8 cellular contexts compared by ENCODE assay signal in the genomic region with DNA sequence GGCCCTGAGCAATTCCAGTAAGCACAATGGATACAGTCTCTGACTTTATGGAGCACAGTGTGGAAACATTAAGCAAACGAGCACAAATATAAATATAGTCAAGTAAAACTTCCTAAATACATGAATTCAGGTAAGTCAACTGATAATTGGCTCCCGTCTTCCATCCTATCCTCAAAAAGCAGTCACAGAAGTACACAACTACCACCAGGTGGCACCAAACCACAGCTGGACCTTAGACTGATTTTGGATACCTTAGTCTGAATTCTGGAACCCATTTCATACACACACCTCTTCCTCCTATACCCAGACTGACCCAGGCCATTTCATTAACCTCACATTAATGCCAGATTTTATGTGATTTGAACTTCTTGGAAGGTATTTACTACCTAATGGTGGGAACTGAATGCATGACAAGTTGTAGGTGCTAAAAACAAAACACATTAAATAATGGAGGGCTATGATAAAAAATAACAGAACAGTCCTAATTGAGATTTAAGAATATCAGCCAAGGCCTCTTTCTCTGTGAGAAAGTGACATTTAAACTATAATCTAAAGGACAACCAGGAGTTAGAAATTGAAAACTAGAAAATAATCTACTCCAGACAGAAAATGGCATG.
A peak's percentile ranks its signal among the peaks of the same experiment; 100 is the strongest.
DNase-seq lines count a peak whose midpoint lies in the region; FAIRE-seq and TF ChIP-seq lines count a peak whose summit lies in the region.

No MANE protein-coding gene starts in this region.

- no peak overlapping the region for H3K4me3 ChIP-seq in effector memory CD4-positive, alpha-beta T cell (ENCODE audit: insufficient read depth, low read depth, low read length, poor library complexity, severe bottlenecking)

- intact Hi-C loops in CD14-positive monocyte (cut with micrococcal nuclease): loop anchor here in 1 of 2 donors (5.0 kb wide), 3 partner anchors 63 to 198 kb away; no protein-coding TSS in a partner anchor
- intact Hi-C loops in activated CD4-positive, alpha-beta memory T cell treated with anti-CD3 and anti-CD28 coated beads for 36 hours (cut with micrococcal nuclease): loop anchor here (1.0 to 10.0 kb wide), 5 partner anchors 69 to 425 kb away; no protein-coding TSS in a partner anchor

- FAIRE-seq in GM19239 (lab: Jason Lieb, UNC): peak; percentile 98

- peak; percentile 82 for TF ChIP-seq CTCF in CD14-positive monocyte (IDR thresholded peaks at IDR 0.05)
- TF ChIP-seq CTCF in mesothelial cell of epicardium (IDR thresholded peaks at IDR 0.05; ENCODE audit: unreplicated experiment): peak; percentile 79

- H3K27ac Mint-ChIP-seq in CD14-positive monocyte (no peak overlapping the region), mesothelial cell of epicardium (no peak overlapping the region)
- no peak overlapping the region for H3K27ac Mint-ChIP-seq in activated CD4-positive, alpha-beta memory T cell treated with anti-CD3 and anti-CD28 coated beads for 36 hours

- H3K4me3 Mint-ChIP-seq in CD14-positive monocyte (no peak overlapping the region), mesothelial cell of epicardium (no peak overlapping the region)
- no peak overlapping the region for H3K4me3 Mint-ChIP-seq in activated CD4-positive, alpha-beta memory T cell treated with anti-CD3 and anti-CD28 coated beads for 36 hours

- no peaks in the 10 kb centered on the region for H3K27me3 ChIP-seq in effector memory CD4-positive, alpha-beta T cell (replicated peaks; ENCODE audit: control insufficient read depth, insufficient read depth, low read length, poor library complexity, severe bottlenecking)

- no peaks in the 10 kb centered on the region for H3K9me3 Mint-ChIP-seq in CD14-positive monocyte
- H3K9me3 Mint-ChIP-seq in activated CD4-positive, alpha-beta memory T cell treated with anti-CD3 and anti-CD28 coated beads for 36 hours: no peaks in the 10 kb centered on the region
- H3K9me3 Mint-ChIP-seq in mesothelial cell of epicardium: no peaks in the 10 kb centered on the region

- CTCF ChIA-PET in activated CD4-positive, alpha-beta memory T cell treated with anti-CD3 and anti-CD28 coated beads for 36 hours (lab: Charles Lee): interaction anchor here (0.8 to 6.3 kb wide), 20 partner anchors 9 to 316 kb away, joined by 3 to 40 read pairs (median 4); partner anchors contain the start of gene ELF2

- H3K4me1 Mint-ChIP-seq in CD14-positive monocyte (no peaks in the 10 kb centered on the region), mesothelial cell of epicardium (no peaks in the 10 kb centered on the region)
- H3K4me1 Mint-ChIP-seq in activated CD4-positive, alpha-beta memory T cell treated with anti-CD3 and anti-CD28 coated beads for 36 hours (ENCODE audit: low read depth): no peaks in the 10 kb centered on the region

- H3K36me3 Mint-ChIP-seq in CD14-positive monocyte (peaks cover 14 to 31% of the 10 kb centered on the region in 2 donors), mesothelial cell of epicardium (no peaks in the 10 kb centered on the region)
- no peaks in the 10 kb centered on the region for H3K36me3 Mint-ChIP-seq in activated CD4-positive, alpha-beta memory T cell treated with anti-CD3 and anti-CD28 coated beads for 36 hours

- H3K4me1 ChIP-seq in effector memory CD4-positive, alpha-beta T cell (ENCODE audit: control insufficient read depth, insufficient read depth, low read length, poor library complexity, severe bottlenecking): no peaks in the 10 kb centered on the region

- no peaks in the 10 kb centered on the region for H3K36me3 ChIP-seq in effector memory CD4-positive, alpha-beta T cell (ENCODE audit: control insufficient read depth, insufficient read depth, low read length)

- no peaks in the 10 kb centered on the region for H3K27me3 Mint-ChIP-seq in CD14-positive monocyte (ENCODE audit: low read depth in 3 of 3)
- H3K27me3 Mint-ChIP-seq in activated CD4-positive, alpha-beta memory T cell treated with anti-CD3 and anti-CD28 coated beads for 36 hours: no peaks in the 10 kb centered on the region
- no peaks in the 10 kb centered on the region for H3K27me3 Mint-ChIP-seq in mesothelial cell of epicardium (ENCODE audit: low read depth)

- peak; percentile 69 for DNase-seq in CD14-positive monocyte (ENCODE audit: low spot score)
- peak; percentile 60 for DNase-seq in GM19239 (ENCODE audit: insufficient read length, low spot score)
- peak; percentile 60 for DNase-seq in HK-2 (ENCODE audit: unreplicated experiment)
- peak; percentile 52 for DNase-seq in NCI-H774 (lab: John Stamatoyannopoulos, UW)
- DNase-seq in activated CD4-positive, alpha-beta memory T cell treated with anti-CD3 and anti-CD28 coated beads for 36 hours: peak; percentile 80
- peak; percentile 36 to 62 (median 44) for DNase-seq in effector memory CD4-positive, alpha-beta T cell
- DNase-seq in mesothelial cell of epicardium (ENCODE audit: low spot score in 2 of 2, unreplicated experiment in 2 of 2): peak; percentile 46 to 76
- DNase-seq in stimulated activated CD8-positive, alpha-beta memory T cell treated with anti-CD3 and anti-CD28 coated beads, Interleukin-4, amount 100 ng/mL, for 24 hours (ENCODE audit: low read depth): peak; percentile 51

- H3K27ac ChIP-seq in effector memory CD4-positive, alpha-beta T cell (ENCODE audit: insufficient read depth, low read length, poor library complexity, severe bottlenecking): no peak overlapping the region

- no peaks in the 10 kb centered on the region for H3K9me3 ChIP-seq in effector memory CD4-positive, alpha-beta T cell (ENCODE audit: control insufficient read depth, low read length)

- POLR2A ChIA-PET in activated CD4-positive, alpha-beta memory T cell treated with anti-CD3 and anti-CD28 coated beads for 36 hours (lab: Charles Lee): no interaction called here
